In genomic region chr10:91901784-91902677, GRCh38 we compare ENCODE assay signal across 8 cellular contexts.
A peak's percentile ranks its signal among the peaks of the same experiment; 100 is the strongest.
DNase-seq lines count a peak whose midpoint lies in the region; ATAC-seq lines count a peak whose summit lies in the region.

No MANE protein-coding gene starts in this region.

- H3K27me3 ChIP-seq in iPS-20b (ENCODE audit: insufficient read depth, low read length), result no peaks in the 10 kb centered on the region

- DNase-seq in EL (peak; percentile 94), NOMO-1 treated with DMSO at 0.1 percent for 48 hours (lab: John Stamatoyannopoulos, UW; ENCODE audit: unreplicated experiment) (peak; percentile 94), DMS79 (lab: John Stamatoyannopoulos, UW) (no peak)
- peak; percentile 27 for DNase-seq in activated T-helper 9 cell treated with anti-CD3 and anti-CD28 coated beads, Interleukin-2, amount 50 U/mL, for 16 hours (ENCODE audit: low read depth)
- DNase-seq in stimulated activated CD8-positive, alpha-beta memory T cell treated with anti-CD3 and anti-CD28 coated beads, Interleukin-12 subunit alpha, Interleukin-12 subunit beta, amount 100 ng/mL, for 4 hours (ENCODE audit: low read depth), result peak; percentile 19

- no peak for ATAC-seq in HG03378 (IDR thresholded peaks at IDR 0.05; ENCODE audit: unreplicated experiment)
- no peak for ATAC-seq in HG02884 (IDR thresholded peaks at IDR 0.05; ENCODE audit: unreplicated experiment)

- H3K4me3 ChIP-seq in iPS-20b (ENCODE audit: low read length), result no peak overlapping the region

- no peaks in the 10 kb centered on the region for H3K9me3 ChIP-seq in iPS-20b (ENCODE audit: insufficient read depth, low read depth, low read length)

- H3K9ac ChIP-seq in iPS-20b (ENCODE audit: low read depth, low read length), result peak overlapping the region; percentile 44; the same call in 1 of the 2 replicates

- peaks cover 20% of the 10 kb centered on the region; the same call in 1 of the 2 replicates for H3K36me3 ChIP-seq in iPS-20b (ENCODE audit: insufficient read depth, low read depth, low read length)

- no peak overlapping the region for H3K27ac ChIP-seq in iPS-20b (ENCODE audit: low read length)

- H3K4me1 ChIP-seq in iPS-20b (ENCODE audit: insufficient read depth, low read length), result peaks cover 13% of the 10 kb centered on the region
